8 cellular contexts compared by ENCODE assay signal in genomic region chr1:187264995-187265602, GRCh38.
DNase-seq lines count a peak whose midpoint lies in the region; ATAC-seq, FAIRE-seq and TF ChIP-seq lines count a peak whose summit lies in the region.

No MANE protein-coding gene starts in this region.

- ATAC-seq in HepG2 (peak; percentile 62), right lobe of liver (no peak), GM21528 (IDR thresholded peaks at IDR 0.05; ENCODE audit: low FRiP score, unreplicated experiment) (no peak), GM19023 (IDR thresholded peaks at IDR 0.05; ENCODE audit: unreplicated experiment) (no peak)

- H3K4me3 ChIP-seq in HepG2 (replicated peaks in 1 of 3; ENCODE audit: insufficient read depth in 1 of 3, low read depth in 2 of 3, low read length in 3 of 3): no peak overlapping the region
- no peak overlapping the region for H3K4me3 ChIP-seq in right lobe of liver
- no peak overlapping the region for H3K4me3 ChIP-seq in adipocyte (ENCODE audit: low read length)

- intact Hi-C loops in HepG2 (cut with micrococcal nuclease; ENCODE audit: unreplicated experiment) (loop anchor here (10.0 kb wide), 1 partner anchor 210 kb away; no protein-coding TSS in a partner anchor), right lobe of liver (cut with DNase I) (no loop called here)

- POLR2A ChIA-PET in HepG2 (lab: Yijun Ruan, JAX): no interaction called here

- TF ChIP-seq CTCF in HepG2 (CRISPR knock-in tag; IDR thresholded peaks at IDR 0.05) (peak; percentile 45), right lobe of liver (IDR thresholded peaks at IDR 0.05) (no peak)

- WGBS in HepG2 (ENCODE audit: low lambda C conversion rate): 3% methylated on average over 4 of the region's 4 CpGs
- WGBS in right lobe of liver (ENCODE audit: insufficient coverage, low coverage, low lambda C conversion rate, missing lambda C conversion rate): 31% methylated on average over 4 of the region's 4 CpGs

- H3K4me1 ChIP-seq in HepG2 (ENCODE audit: insufficient read depth, low read length) (no peaks in the 10 kb centered on the region), right lobe of liver (no peaks in the 10 kb centered on the region), adipocyte (ENCODE audit: control insufficient read depth, insufficient read depth, low read length) (no peaks in the 10 kb centered on the region)

- H2AFZ ChIP-seq in HepG2 (ENCODE audit: low read length): no peak overlapping the region

- H3K79me2 ChIP-seq in HepG2 (ENCODE audit: insufficient read depth, low read length): no peaks in the 10 kb centered on the region

- CTCF ChIA-PET in HepG2 (lab: Yijun Ruan, JAX; ENCODE audit: low intra/inter-chr PET ratio, low total read pairs): no interaction called here

- H3K27me3 ChIP-seq in HepG2 (ENCODE audit: control insufficient read depth in 1 of 2, insufficient read depth in 2 of 2, low read length in 2 of 2) (no peaks in the 10 kb centered on the region), right lobe of liver (no peaks in the 10 kb centered on the region), adipocyte (replicated peaks; ENCODE audit: control insufficient read depth, insufficient read depth, low read length) (no peaks in the 10 kb centered on the region)

- no peak for FAIRE-seq in HepG2 (lab: Jason Lieb, UNC)

- in situ Hi-C loops in HepG2 (cut with HindIII; ENCODE audit: extremely low pct_ligation_motif_present, low pct_unique_long_range_greater_than_20kb): no loop called here

- H3K27ac ChIP-seq in HepG2 (ENCODE audit: extremely low read length, insufficient read depth, low read length) (no peak overlapping the region), right lobe of liver (no peak overlapping the region)

- TF ChIP-seq POLR2A in HepG2 (IDR thresholded peaks at IDR 0.05; ENCODE audit: insufficient read depth in 1 of 2, low read depth in 2 of 2, low read length in 2 of 2) (no peak), right lobe of liver (IDR thresholded peaks at IDR 0.05) (no peak)

- DNase-seq in HepG2 (ENCODE audit: low spot score): peak; percentile 28
- DNase-seq in right lobe of liver: no peak
- peak; percentile 10 for DNase-seq in NCI-H2196 treated with DMSO at 0.1 percent for 48 hours (lab: John Stamatoyannopoulos, UW; ENCODE audit: unreplicated experiment)
- DNase-seq in adipocyte (ENCODE audit: low read depth): peak; percentile 83
- DNase-seq in kidney glomerular epithelial cell (lab: John Stamatoyannopoulos, UW): peak; percentile 62
- no peak for DNase-seq in ureter (ENCODE audit: low spot score)

- H3K9ac ChIP-seq in HepG2 (ENCODE audit: insufficient read depth, low read depth, low read length) (no peak overlapping the region), adipocyte (ENCODE audit: low read length) (no peak overlapping the region)

- no peak for TF ChIP-seq RAD21 in HepG2 (CRISPR knock-in tag; IDR thresholded peaks at IDR 0.05)

- no peak for TF ChIP-seq EP300 in HepG2 (IDR thresholded peaks at IDR 0.05; ENCODE audit: low read depth in 2 of 2, low read length in 2 of 2)
- TF ChIP-seq EP300 in HepG2 (CRISPR knock-in tag; IDR thresholded peaks at IDR 0.05; ENCODE audit: borderline replicate concordance): no peak

- H3K9me3 ChIP-seq in HepG2 (ENCODE audit: low read length) (no peaks in the 10 kb centered on the region), right lobe of liver (no peaks in the 10 kb centered on the region), adipocyte (ENCODE audit: control insufficient read depth, low read length) (no peaks in the 10 kb centered on the region)

- no TSS peak for BruUV-seq in HepG2 (replicated peaks; lab: Mats Ljungman, UMichigan)

- no peaks in the 10 kb centered on the region for H4K20me1 ChIP-seq in HepG2 (ENCODE audit: insufficient read depth, low read length)

- H3K36me3 ChIP-seq in HepG2 (replicated peaks in 1 of 2; ENCODE audit: control insufficient read depth in 1 of 2, insufficient read depth in 2 of 2, low read length in 2 of 2) (no peaks in the 10 kb centered on the region), right lobe of liver (no peaks in the 10 kb centered on the region), adipocyte (ENCODE audit: control insufficient read depth, insufficient read depth, low read length, severe bottlenecking) (no peaks in the 10 kb centered on the region)

- no peak overlapping the region for H3K4me2 ChIP-seq in HepG2 (ENCODE audit: low read depth, low read length)

TF ChIP-seq in HepG2, 621 proteins besides CTCF, POLR2A, EP300 and RAD21:
- TF ChIP-seq ZNF253 (CRISPR knock-in tag; IDR thresholded peaks at IDR 0.05; ENCODE audit: borderline replicate concordance) (no peak), USF2 (IDR thresholded peaks at IDR 0.05; ENCODE audit: low read depth, low read length) (no peak), USF2 (CRISPR knock-in tag; IDR thresholded peaks at IDR 0.05; ENCODE audit: borderline replicate concordance) (no peak), ZNF292 (CRISPR knock-in tag; IDR thresholded peaks at IDR 0.05; ENCODE audit: borderline replicate concordance, low read depth) (no peak), NFE2 (CRISPR knock-in tag; IDR thresholded peaks at IDR 0.05) (no peak), NONO (IDR thresholded peaks at IDR 0.05) (no peak), NONO (CRISPR knock-in tag; conservative IDR thresholded peaks at IDR 0.05) (no peak), CENPBD1 (CRISPR knock-in tag; IDR thresholded peaks at IDR 0.05; ENCODE audit: borderline replicate concordance, low read depth) (no peak), STAG1 (CRISPR knock-in tag; IDR thresholded peaks at IDR 0.05) (peak; percentile 61)

Comparison
In these comparisons a context has a peak if more than half of its experiments do, and no peak if none do; other contexts are left out.
1. DNase-seq: peak in HepG2 (single experiment), NCI-H2196 treated with DMSO at 0.1 percent for 48 hours (single experiment), adipocyte (single experiment) and kidney glomerular epithelial cell (single experiment); none in right lobe of liver (0 of 3) and ureter (single experiment).